ENCODE assay signal across 8 cellular contexts in genomic region chr5:32942225-32942989, GRCh38.
DNase-seq lines count a peak whose midpoint lies in the region; ATAC-seq, FAIRE-seq and TF ChIP-seq lines count a peak whose summit lies in the region.

No MANE protein-coding gene starts in this region.

- H3K4me1 Mint-ChIP-seq in CD8-positive, alpha-beta T cell (ENCODE audit: low read depth), result no peaks in the 10 kb centered on the region

- intact Hi-C loops in CD8-positive, alpha-beta T cell (cut with DNase I, micrococcal nuclease), result no loop called here
- intact Hi-C loops in kidney (cut with DNase I) (no loop called here), gastrocnemius medialis (cut with DNase I; ENCODE audit: low total_unique reads) (no loop called here)

- no peaks in the 10 kb centered on the region for H3K9me3 ChIP-seq in CD8-positive, alpha-beta T cell (ENCODE audit: low read length)
- H3K9me3 ChIP-seq in kidney (ENCODE audit: control insufficient read depth in 1 of 2, low read length in 2 of 2), result no peaks in the 10 kb centered on the region
- H3K9me3 ChIP-seq in gastrocnemius medialis, result no peaks in the 10 kb centered on the region
- no peaks in the 10 kb centered on the region for H3K9me3 ChIP-seq in tibial nerve

- DNase-seq in CD8-positive, alpha-beta T cell, result peak in 1 of 7 experiments; percentile 7
- peak; percentile 69 for DNase-seq in SK-MEL-5 (ENCODE audit: low read depth, low spot score)
- DNase-seq in kidney, result no peak
- no peak for DNase-seq in gastrocnemius medialis
- DNase-seq in HPDE6-E6E7 (ENCODE audit: extremely low spot score), result no peak
- DNase-seq in tibial nerve (ENCODE audit: low spot score in 2 of 2), result no peak

- no peak overlapping the region for H3K27ac ChIP-seq in CD8-positive, alpha-beta T cell (ENCODE audit: low read depth, low read length)
- no peak overlapping the region for H3K27ac ChIP-seq in kidney (ENCODE audit: low read depth in 2 of 2, low read length in 2 of 2)
- H3K27ac ChIP-seq in gastrocnemius medialis, result no peak overlapping the region
- no peak overlapping the region for H3K27ac ChIP-seq in tibial nerve

- no peaks in the 10 kb centered on the region for H3K4me1 ChIP-seq in CD8-positive, alpha-beta T cell (ENCODE audit: insufficient read depth, low read length)
- H3K4me1 ChIP-seq in kidney (ENCODE audit: control insufficient read depth in 1 of 2, insufficient read depth in 1 of 2, low read depth in 1 of 2, low read length in 2 of 2) (no peaks in the 10 kb centered on the region), gastrocnemius medialis (no peaks in the 10 kb centered on the region), tibial nerve (no peaks in the 10 kb centered on the region)

- ATAC-seq in CD8-positive, alpha-beta T cell, result no peak
- ATAC-seq in GM18909 (IDR thresholded peaks at IDR 0.05; ENCODE audit: poor library complexity, unreplicated experiment) (peak; percentile 91), HG03439 (IDR thresholded peaks at IDR 0.05; ENCODE audit: unreplicated experiment) (peak; percentile 64), gastrocnemius medialis (no peak)

- CTCF ChIA-PET in CD8-positive, alpha-beta T cell (lab: Charles Lee), result no interaction called here

- H3K27me3 Mint-ChIP-seq in CD8-positive, alpha-beta T cell (ENCODE audit: low read depth), result no peaks in the 10 kb centered on the region

- in situ Hi-C loops in SK-MEL-5 (cut with HindIII; ENCODE audit: low pct_unique_long_range_greater_than_20kb, low sequenced_read_pairs), result no loop called here
- in situ Hi-C loops in gastrocnemius medialis (cut with MboI; ENCODE audit: low sequenced_read_pairs in 4 of 4), result no loop called here

- H3K9me3 Mint-ChIP-seq in CD8-positive, alpha-beta T cell, result peaks cover 4% of the 10 kb centered on the region

- TF ChIP-seq POLR2A in gastrocnemius medialis (IDR thresholded peaks at IDR 0.05) (no peak), tibial nerve (IDR thresholded peaks at IDR 0.05) (no peak)

- no peak for FAIRE-seq in kidney (lab: Jason Lieb, UNC)

- 79 to 81% methylated on average over 6 of the region's 6 CpGs for WGBS in tibial nerve, 2 donors

- POLR2A ChIA-PET in CD8-positive, alpha-beta T cell (lab: Charles Lee), result no interaction called here

- H3K4me3 ChIP-seq in CD8-positive, alpha-beta T cell (ENCODE audit: low read depth, low read length), result no peak overlapping the region
- H3K4me3 ChIP-seq in kidney (ENCODE audit: low read length in 2 of 2), result no peak overlapping the region
- no peak overlapping the region for H3K4me3 ChIP-seq in gastrocnemius medialis
- no peak overlapping the region for H3K4me3 ChIP-seq in tibial nerve

- no peaks in the 10 kb centered on the region for H3K36me3 Mint-ChIP-seq in CD8-positive, alpha-beta T cell

- no peak overlapping the region for H3K4me3 Mint-ChIP-seq in CD8-positive, alpha-beta T cell

- H3K9ac ChIP-seq in kidney (ENCODE audit: low read length in 2 of 2), result no peak overlapping the region

- no peak overlapping the region for H3K27ac Mint-ChIP-seq in CD8-positive, alpha-beta T cell

- no peaks in the 10 kb centered on the region for H3K36me3 ChIP-seq in CD8-positive, alpha-beta T cell (ENCODE audit: insufficient read depth, low read length)
- H3K36me3 ChIP-seq in kidney (ENCODE audit: control insufficient read depth in 1 of 2, insufficient read depth in 2 of 2, low read length in 2 of 2) (no peaks in the 10 kb centered on the region), gastrocnemius medialis (no peaks in the 10 kb centered on the region), tibial nerve (no peaks in the 10 kb centered on the region)

- no peak for TF ChIP-seq EP300 in tibial nerve (IDR thresholded peaks at IDR 0.05)

- peak; percentile 13 for TF ChIP-seq CTCF in CD8-positive, alpha-beta T cell (IDR thresholded peaks at IDR 0.05)
- TF ChIP-seq CTCF in kidney (IDR thresholded peaks at IDR 0.05; ENCODE audit: borderline replicate concordance, extremely low read depth, insufficient read depth) (peak; percentile 22), gastrocnemius medialis (IDR thresholded peaks at IDR 0.05 in 4 of 5, conservative IDR thresholded peaks at IDR 0.05 in 1 of 5) (no peak), tibial nerve (IDR thresholded peaks at IDR 0.05) (no peak)

- H3K27me3 ChIP-seq in CD8-positive, alpha-beta T cell (ENCODE audit: insufficient read depth, low read length), result no peaks in the 10 kb centered on the region
- H3K27me3 ChIP-seq in gastrocnemius medialis (no peaks in the 10 kb centered on the region), tibial nerve (no peaks in the 10 kb centered on the region)

Comparison
In these comparisons a context has a peak if more than half of its experiments do, and no peak if none do; other contexts are left out.
1. ATAC-seq: peak in GM18909 (single experiment) and HG03439 (single experiment); none in CD8-positive, alpha-beta T cell (single experiment) and gastrocnemius medialis (0 of 2).
2. CTCF ChIP-seq: peak in CD8-positive, alpha-beta T cell (single experiment) and kidney (single experiment); none in gastrocnemius medialis (0 of 5) and tibial nerve (0 of 5).